ENCODE assay signal across 8 cellular contexts in the genomic region with DNA sequence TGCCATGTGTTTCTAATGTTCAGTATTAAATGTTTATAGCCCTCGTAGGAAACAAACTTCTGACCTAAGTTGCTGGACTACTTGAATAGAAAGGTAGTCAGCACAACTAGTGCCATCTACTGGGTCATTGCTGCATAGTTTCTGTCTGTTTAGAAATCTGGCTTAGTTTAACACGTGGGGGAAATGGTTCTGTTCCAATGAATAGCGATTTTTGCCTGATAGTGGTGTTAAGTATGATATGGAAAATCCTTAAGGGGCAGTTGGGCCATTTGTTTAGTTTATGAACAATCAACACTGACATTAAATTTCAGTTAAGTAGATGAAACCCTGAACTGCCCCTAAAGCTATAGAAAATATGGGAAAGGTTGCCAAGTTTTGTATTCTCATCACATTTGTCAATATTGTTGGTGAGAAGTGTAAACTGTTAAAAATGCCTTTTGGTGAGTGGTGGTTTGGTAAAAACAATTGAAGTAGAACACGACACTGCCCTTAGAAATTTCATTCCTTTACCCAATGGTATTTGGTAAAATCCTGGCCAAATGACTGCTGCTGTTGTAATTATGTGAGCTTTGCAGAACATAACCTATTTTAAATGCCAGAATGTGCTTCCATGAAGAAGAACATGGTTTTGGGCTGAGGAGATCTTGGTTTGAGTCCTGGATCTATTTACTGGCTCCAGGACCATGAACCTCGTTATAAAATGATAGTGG. TPM values are rescaled to one million over a fixed set of nuclear protein-coding genes. Genes with fewer than 3 reads are reported as not detected.
DNase-seq lines count a peak whose midpoint lies in the region; ATAC-seq and TF ChIP-seq lines count a peak whose summit lies in the region.

No MANE protein-coding gene starts in this region.

- peak overlapping the region; percentile 89 for H3K27ac ChIP-seq in RWPE2 (ENCODE audit: poor library complexity, severe bottlenecking)

- H3K36me3 Mint-ChIP-seq in activated T-cell treated with anti-CD3 and anti-CD28 coated beads, Interleukin-2, amount 50 U/mL, for 4 hours (ENCODE audit: insufficient read depth) = peaks cover 17% of the 10 kb centered on the region
- no peaks in the 10 kb centered on the region for H3K36me3 Mint-ChIP-seq in brain
- peaks cover 6 to 33% (median 19%) of the 10 kb centered on the region in 3 donors for H3K36me3 Mint-ChIP-seq in immature natural killer cell
- peaks cover 29% of the 10 kb centered on the region for H3K36me3 Mint-ChIP-seq in stimulated activated memory B cell treated with anti-CD40 and anti-IgM and Interleukin-4, amounts not matched to agents 10 μg/mL and 1 μg/mL and 100 μg/mL, for 72 hours

- H3K4me3 Mint-ChIP-seq in activated T-cell treated with anti-CD3 and anti-CD28 coated beads, Interleukin-2, amount 50 U/mL, for 4 hours = no peak overlapping the region
- H3K4me3 Mint-ChIP-seq in brain (peak overlapping the region in 1 of 5 experiments; percentile 20), immature natural killer cell (no peak overlapping the region)
- no peak overlapping the region for H3K4me3 Mint-ChIP-seq in stimulated activated memory B cell treated with anti-CD40 and anti-IgM and Interleukin-4, amounts not matched to agents 10 μg/mL and 1 μg/mL and 100 μg/mL, for 72 hours

- peaks cover 23% of the 10 kb centered on the region for H3K36me3 ChIP-seq in RWPE2 (ENCODE audit: low read depth)

- no peak overlapping the region for H3K4me3 ChIP-seq in RWPE2 (ENCODE audit: severe bottlenecking)

- H3K27me3 Mint-ChIP-seq in activated T-cell treated with anti-CD3 and anti-CD28 coated beads, Interleukin-2, amount 50 U/mL, for 4 hours (ENCODE audit: low read depth) = no peaks in the 10 kb centered on the region
- H3K27me3 Mint-ChIP-seq in brain (no peaks in the 10 kb centered on the region), immature natural killer cell (ENCODE audit: low read depth in 3 of 3) (no peaks in the 10 kb centered on the region)
- no peaks in the 10 kb centered on the region for H3K27me3 Mint-ChIP-seq in stimulated activated memory B cell treated with anti-CD40 and anti-IgM and Interleukin-4, amounts not matched to agents 10 μg/mL and 1 μg/mL and 100 μg/mL, for 72 hours

- no peaks in the 10 kb centered on the region for H3K9me3 ChIP-seq in RWPE2 (ENCODE audit: severe bottlenecking)

- H3K27ac Mint-ChIP-seq in brain (peak overlapping the region in 1 of 5 experiments; percentile 2), immature natural killer cell (peak overlapping the region in 4 of 6 donors; percentile 59 to 78 (median 74))
- H3K27ac Mint-ChIP-seq in stimulated activated memory B cell treated with anti-CD40 and anti-IgM and Interleukin-4, amounts not matched to agents 10 μg/mL and 1 μg/mL and 100 μg/mL, for 72 hours = peak overlapping the region; percentile 52

- H3K4me1 Mint-ChIP-seq in activated T-cell treated with anti-CD3 and anti-CD28 coated beads, Interleukin-2, amount 50 U/mL, for 4 hours (ENCODE audit: low read depth) = peaks cover 43% of the 10 kb centered on the region
- H3K4me1 Mint-ChIP-seq in brain = peaks cover 13% of the 10 kb centered on the region
- peaks cover 7 to 16% of the 10 kb centered on the region in 2 donors for H3K4me1 Mint-ChIP-seq in immature natural killer cell
- H3K4me1 Mint-ChIP-seq in stimulated activated memory B cell treated with anti-CD40 and anti-IgM and Interleukin-4, amounts not matched to agents 10 μg/mL and 1 μg/mL and 100 μg/mL, for 72 hours = peaks cover 46% of the 10 kb centered on the region

- peak; percentile 29 for DNase-seq in activated T-cell treated with anti-CD3 and anti-CD28 coated beads, Interleukin-2, amount 50 U/mL, for 4 hours
- no peak for DNase-seq in activated T-cell treated with anti-CD3 and anti-CD28 coated beads, Interleukin-2, amount 50 U/mL, for 48 hours
- DNase-seq in HUDEP-2 (lab: John Stamatoyannopoulos, UW; ENCODE audit: unreplicated experiment in 76 of 76) = peak in 46 of 76 experiments; percentile 5 to 80 (median 47)
- DNase-seq in RWPE2 (ENCODE audit: low spot score) = no peak
- DNase-seq in immature natural killer cell = peak; percentile 53 to 63 (median 58)

- H3K9me3 Mint-ChIP-seq in activated T-cell treated with anti-CD3 and anti-CD28 coated beads, Interleukin-2, amount 50 U/mL, for 4 hours = no peaks in the 10 kb centered on the region
- H3K9me3 Mint-ChIP-seq in brain (peaks cover 0 to 2% (median 0%) of the 10 kb centered on the region in 5 experiments), immature natural killer cell (no peaks in the 10 kb centered on the region)
- H3K9me3 Mint-ChIP-seq in stimulated activated memory B cell treated with anti-CD40 and anti-IgM and Interleukin-4, amounts not matched to agents 10 μg/mL and 1 μg/mL and 100 μg/mL, for 72 hours = no peaks in the 10 kb centered on the region

- H3K27me3 ChIP-seq in RWPE2 (ENCODE audit: insufficient read depth, poor library complexity, severe bottlenecking) = no peaks in the 10 kb centered on the region

- peak; percentile 57 to 59 for ATAC-seq in activated T-cell treated with anti-CD3 and anti-CD28 coated beads, Interleukin-2, amount 50 U/mL, for 4 hours
- peak; percentile 89 for ATAC-seq in GM21576 (IDR thresholded peaks at IDR 0.05; ENCODE audit: unreplicated experiment)
- ATAC-seq in RWPE2 (ENCODE audit: low read depth) = peak; percentile 30; the same call in 2 of the 3 replicates
- peak; percentile 78 for ATAC-seq in stimulated activated memory B cell treated with anti-CD40 and anti-IgM and Interleukin-4, amounts not matched to agents 10 μg/mL and 1 μg/mL and 100 μg/mL, for 72 hours

- peaks cover 49% of the 10 kb centered on the region for H3K4me1 ChIP-seq in RWPE2 (ENCODE audit: insufficient read depth, poor library complexity, severe bottlenecking)

- TF ChIP-seq CTCF in RWPE2 (IDR thresholded peaks at IDR 0.05; ENCODE audit: poor library complexity, severe bottlenecking) (peak; percentile 89), brain (conservative IDR thresholded peaks at IDR 0.05) (peak; percentile 71 to 74)

RNA-seq across cellular contexts. Expression of a gene that starts 13.2 kb away (rescaled TPM):
- total RNA-seq in activated T-cell treated with anti-CD3 and anti-CD28 coated beads, Interleukin-2, amount 50 U/mL, for 4 hours = 10 to 100 TPM; 47.8 to 55.3 (median 52.2) TPM
- 0.51 TPM for polyA plus RNA-seq in brain (ENCODE audit: insufficient read depth, low read depth, low replicate concordance)
- polyA plus RNA-seq in immature natural killer cell = 10 to 100 TPM in 1 of 3 donors, 1 to 10 TPM in 2; 4.1 to 11.9 (median 7.6) TPM

Comparison
In these comparisons a context has a peak if more than half of its experiments do, and no peak if none do; other contexts are left out.
1. DNase-seq: peak in activated T-cell treated with anti-CD3 and anti-CD28 coated beads, Interleukin-2, amount 50 U/mL, for 4 hours (single experiment), HUDEP-2 (46 of 76) and immature natural killer cell (3 of 3); none in activated T-cell treated with anti-CD3 and anti-CD28 coated beads, Interleukin-2, amount 50 U/mL, for 48 hours (0 of 2) and RWPE2 (single experiment).
2. ATAC-seq: peak in every context shown above with its lines; median percentile 89 in GM21576; 78 in stimulated activated memory B cell treated with anti-CD40 and anti-IgM and Interleukin-4, amounts not matched to agents 10 μg/mL and 1 μg/mL and 100 μg/mL, for 72 hours; 58 in activated T-cell treated with anti-CD3 and anti-CD28 coated beads, Interleukin-2, amount 50 U/mL, for 4 hours; 30 in RWPE2.